ENCODE assay signal across 31 cellular contexts in genomic region chr16:55678061-55678935, GRCh38. TPM values are rescaled to one million over a fixed set of nuclear protein-coding genes. Genes with fewer than 3 reads are reported as not detected.
DNase-seq lines count a peak whose midpoint lies in the region; ATAC-seq and TF ChIP-seq lines count a peak whose summit lies in the region.
"Had no signal": no experiment of that assay in that cellular context is flagged by ENCODE, and none has a peak within 500 bp of the region (broad histone marks: within the 10 kb centered on the region; RNA-seq: fewer than 3 reads in every experiment).

No MANE protein-coding gene starts in this region.

- DNase-seq in G401 (ENCODE audit: low spot score) (peak; percentile 36), cerebellum (ENCODE audit: low spot score) (peak; percentile 12), left ventricle myocardium superior (no peak), pons (ENCODE audit: low spot score) (peak; percentile 96), Caco-2 (no peak)
- DNase-seq in effector CD8-positive, alpha-beta T cell (lab: John Stamatoyannopoulos, UW): no peak
- DNase-seq: activated CD4-positive, alpha-beta memory T cell treated with anti-CD3 and anti-CD28 coated beads for 36 hours; activated CD8-positive, alpha-beta memory T cell treated with anti-CD3 and anti-CD28 coated beads, Interleukin-2, amount 50 U/mL, for 48 hours; activated naive CD4-positive, alpha-beta T cell treated with anti-CD3 and anti-CD28 coated beads, Interleukin-2, amount 50 U/mL, for 16 hours; AML-193; CD8-positive, alpha-beta T cell; dermis blood vessel endothelial cell; KG1; kidney glomerular epithelial cell; mammary epithelial cell; MG63; NCI-H2029 treated with DMSO at 0.1 percent for 48 hours; NCI-H526; SJCRH30; stimulated activated naive CD8-positive, alpha-beta T cell treated with anti-CD3 and anti-CD28 coated beads, Interleukin-15, amount 100 ng/mL, for 72 hours; trophoblast cell had no signal

- POLR2A ChIA-PET in Caco-2 (lab: Charles Lee): no interaction called here

- in situ Hi-C loops in G401 (cut with HindIII; ENCODE audit: low sequenced_read_pairs): no loop called here

- H3K36me3 ChIP-seq in Caco-2 (ENCODE audit: control insufficient read depth, insufficient read depth, low read length): no peaks in the 10 kb centered on the region
- H3K36me3 ChIP-seq: cardiac muscle cell, MG63, SJCRH30 had no signal

- H3K36me3 Mint-ChIP-seq in Caco-2 (ENCODE audit: insufficient read depth, unreplicated experiment): no peaks in the 10 kb centered on the region
- H3K36me3 Mint-ChIP-seq: activated CD4-positive, alpha-beta memory T cell treated with anti-CD3 and anti-CD28 coated beads for 36 hours; CD8-positive, alpha-beta T cell had no signal

- H3K27ac Mint-ChIP-seq in Caco-2 (ENCODE audit: unreplicated experiment): no peak overlapping the region
- H3K27ac Mint-ChIP-seq: activated CD4-positive, alpha-beta memory T cell treated with anti-CD3 and anti-CD28 coated beads for 36 hours; CD8-positive, alpha-beta T cell had no signal

- no peak overlapping the region for H3K4me3 Mint-ChIP-seq in Caco-2 (ENCODE audit: unreplicated experiment)
- H3K4me3 Mint-ChIP-seq: activated CD4-positive, alpha-beta memory T cell treated with anti-CD3 and anti-CD28 coated beads for 36 hours; CD8-positive, alpha-beta T cell; stimulated activated naive CD8-positive, alpha-beta T cell treated with anti-CD3 and anti-CD28 coated beads, Interleukin-15, amount 100 ng/mL, for 72 hours had no signal

- no peaks in the 10 kb centered on the region for H3K9me3 ChIP-seq in Caco-2
- H3K9me3 ChIP-seq: A549, MG63, SJCRH30 had no signal

- peaks cover 24% of the 10 kb centered on the region for H3K27me3 Mint-ChIP-seq in Caco-2 (ENCODE audit: insufficient read depth, unreplicated experiment)
- H3K27me3 Mint-ChIP-seq: stimulated activated naive CD8-positive, alpha-beta T cell treated with anti-CD3 and anti-CD28 coated beads, Interleukin-15, amount 100 ng/mL, for 72 hours had no signal

- no peak for TF ChIP-seq CTCF in Caco-2 (IDR thresholded peaks at IDR 0.05; ENCODE audit: insufficient read depth in 1 of 2, low read depth in 1 of 2, low read length in 1 of 2, severe bottlenecking in 1 of 2, unreplicated experiment in 1 of 2)

- BruUV-seq in Caco-2 (replicated peaks; lab: Mats Ljungman, UMichigan): no TSS peak

- ATAC-seq in left ventricle myocardium superior: peak; percentile 77
- no peak for ATAC-seq in GM18861 (IDR thresholded peaks at IDR 0.05; ENCODE audit: unreplicated experiment)
- ATAC-seq in GM19395 (IDR thresholded peaks at IDR 0.05; ENCODE audit: unreplicated experiment): no peak
- ATAC-seq: A549; CD8-positive, alpha-beta T cell; HCT116; Panc1; stimulated activated naive CD8-positive, alpha-beta T cell treated with anti-CD3 and anti-CD28 coated beads, Interleukin-15, amount 100 ng/mL, for 72 hours had no signal

- H3K4me3 ChIP-seq in Caco-2 (ENCODE audit: low read depth, low read length): no peak overlapping the region
- H3K4me3 ChIP-seq: A549, cardiac muscle cell, MG63, SJCRH30, skin epidermis had no signal

- no peaks in the 10 kb centered on the region for H3K4me1 ChIP-seq in Caco-2
- H3K4me1 ChIP-seq: A549, SJCRH30 had no signal

- no peaks in the 10 kb centered on the region for H3K4me1 Mint-ChIP-seq in Caco-2 (ENCODE audit: low read depth, unreplicated experiment)
- H3K4me1 Mint-ChIP-seq: stimulated activated naive CD8-positive, alpha-beta T cell treated with anti-CD3 and anti-CD28 coated beads, Interleukin-15, amount 100 ng/mL, for 72 hours had no signal

- no peaks in the 10 kb centered on the region for H3K9me3 Mint-ChIP-seq in Caco-2 (ENCODE audit: unreplicated experiment)
- H3K9me3 Mint-ChIP-seq: activated CD4-positive, alpha-beta memory T cell treated with anti-CD3 and anti-CD28 coated beads for 36 hours; CD8-positive, alpha-beta T cell; stimulated activated naive CD8-positive, alpha-beta T cell treated with anti-CD3 and anti-CD28 coated beads, Interleukin-15, amount 100 ng/mL, for 72 hours had no signal

- intact Hi-C loops in left ventricle myocardium superior (cut with micrococcal nuclease) (no loop called here), Caco-2 (cut with micrococcal nuclease; ENCODE audit: unreplicated experiment) (no loop called here)

- H3K27me3 ChIP-seq in Caco-2 (replicated peaks; ENCODE audit: control insufficient read depth, insufficient read depth, low read length): no peaks in the 10 kb centered on the region

- CTCF ChIA-PET in Caco-2 (lab: Charles Lee): interaction anchor here (1.0 kb wide), 1 partner anchor 213 kb away, joined by 3 read pairs; no protein-coding TSS in a partner anchor

RNA-seq across cellular contexts. Expression of gene SLC6A2, which starts 22.5 kb away (rescaled TPM):
- total RNA-seq in G401 (2014; rRNA removed; shearing (Covaris generic)): not detected in 2 replicates
- total RNA-seq in cerebellum: 2.4 TPM
- total RNA-seq in left ventricle myocardium superior: not detected
- total RNA-seq in Caco-2 (2022): not detected in 2 replicates
- total RNA-seq: activated CD4-positive, alpha-beta memory T cell treated with anti-CD3 and anti-CD28 coated beads for 36 hours; CD8-positive, alpha-beta T cell; dermis blood vessel endothelial cell; fibroblast of lung; glomerular endothelial cell; pulmonary artery endothelial cell; SJCRH30 had no signal

Comparison
In these comparisons a context has a peak if more than half of its experiments do, and no peak if none do; other contexts are left out.
1. DNase-seq: peak in G401 (single experiment), cerebellum (single experiment) and pons (single experiment); none in left ventricle myocardium superior (single experiment), effector CD8-positive, alpha-beta T cell (single experiment) and Caco-2 (0 of 2).